Comparison of ENCODE assay signal across 8 cellular contexts in genomic region chr14:24160850-24161804, GRCh38. TPM values are rescaled to one million over a fixed set of nuclear protein-coding genes. Genes with fewer than 3 reads are reported as not detected.
A peak's percentile ranks its signal among the peaks of the same experiment; 100 is the strongest.
DNase-seq lines count a peak whose midpoint lies in the region; ATAC-seq, FAIRE-seq and TF ChIP-seq lines count a peak whose summit lies in the region.

TSS of gene IRF9 (plus strand) at chr14:24161265. CDS start at chr14:24162145, 880 bp downstream.

- peak; percentile 86 to 98 (median 93) for TF ChIP-seq CTCF in heart left ventricle (IDR thresholded peaks at IDR 0.05)
- peak; percentile 90 to 99 (median 99) for TF ChIP-seq CTCF in upper lobe of left lung (IDR thresholded peaks at IDR 0.05)

- no peaks in the 10 kb centered on the region for H3K27me3 Mint-ChIP-seq in T-cell

- H3K4me1 Mint-ChIP-seq in T-cell, result peaks cover 54 to 58% (median 55%) of the 10 kb centered on the region in 3 donors

- WGBS in adipose tissue, 3 donors, result 0% methylated on average over 12 of the region's 12 CpGs
- WGBS in heart left ventricle, 4 donors, result 0 to 4% (median 2%) methylated on average over 11 to 12 of the region's 12 CpGs
- 0% methylated on average over 8 to 12 of the region's 12 CpGs for WGBS in upper lobe of left lung, 2 donors

- DNase-seq in GM12892 (ENCODE audit: insufficient read length) (peak; percentile 94), NCI-H1436 treated with DMSO at 0.1 percent for 48 hours (lab: John Stamatoyannopoulos, UW) (peak; percentile 74), T-cell (peak; percentile 90 to 98 (median 96)), heart left ventricle (peak; percentile 95 to 97 (median 96)), posterior cingulate gyrus (peak; percentile 92 to 99 (median 97)), upper lobe of left lung (peak; percentile 92 to 98)

- H3K9me3 ChIP-seq in heart left ventricle (no peaks in the 10 kb centered on the region), upper lobe of left lung (no peaks in the 10 kb centered on the region)

- CTCF ChIA-PET in T-cell (lab: Charles Lee), result interaction anchor here (0.6 to 2.0 kb wide), 22 partner anchors 9 to 149 kb away, joined by 3 to 30 read pairs (median 4); partner anchors contain the start of genes DCAF11 (in 2 of the 2), NRL (in 2 of the 2), RNF31 (in 2 of the 2) and EMC9 (in 1 of the 2)

- H3K4me3 Mint-ChIP-seq in T-cell, result peak within 1 kb of the TSS; percentile 92 to 94 (median 92)

- H3K36me3 ChIP-seq in heart left ventricle (peaks cover 5 to 90% (median 76%) of the 10 kb centered on the region in 9 donors), upper lobe of left lung (peaks cover 48 to 75% (median 65%) of the 10 kb centered on the region in 4 donors)

- peak; percentile 99 for TF ChIP-seq POLR2A in GM12892 (IDR thresholded peaks at IDR 0.05; ENCODE audit: low read depth, low read length)
- TF ChIP-seq POLR2A in heart left ventricle (IDR thresholded peaks at IDR 0.05), result peak in 1 of 2 donors; percentile 59
- peak in 3 of 4 donors; percentile 61 to 87 (median 70) for TF ChIP-seq POLR2A in upper lobe of left lung (IDR thresholded peaks at IDR 0.05)

- no peaks in the 10 kb centered on the region for H3K9me3 Mint-ChIP-seq in T-cell

- intact Hi-C loops in heart left ventricle (cut with DNase I) (loop anchor here in 6 of 10 donors (1.0 to 10.0 kb wide), 8 partner anchors 14 to 146 kb away; partner anchors contain the start of genes DCAF11 (in 3 of the 6), NRL (in 3 of the 6), IPO4 (in 1 of the 6) and RNF31 (in 1 of the 6)), posterior cingulate gyrus (cut with DNase I) (loop anchor here (1.0 to 2.0 kb wide), 3 partner anchors 14 to 47 kb away; partner anchors contain the start of genes DCAF11, IPO4, NRL and PSME2)

- peak; percentile 79 for ATAC-seq in HG02852 (IDR thresholded peaks at IDR 0.05; ENCODE audit: unreplicated experiment)
- ATAC-seq in T-cell (replicated peaks in 1 of 4), result peak; percentile 89 to 90 (median 90)
- peak; percentile 88 to 95 (median 94) for ATAC-seq in heart left ventricle
- ATAC-seq in upper lobe of left lung (ENCODE audit: low FRiP score in 2 of 2), result peak; percentile 95 to 96

- peaks cover 0 to 54% (median 22%) of the 10 kb centered on the region in 12 donors for H3K4me1 ChIP-seq in heart left ventricle
- peaks cover 30 to 52% (median 31%) of the 10 kb centered on the region in 4 donors for H3K4me1 ChIP-seq in upper lobe of left lung

- peak within 1 kb of the TSS; percentile 79 for H3K27ac ChIP-seq in adipose tissue (ENCODE audit: low read depth, low read length)
- H3K27ac ChIP-seq in heart left ventricle, result peak within 1 kb of the TSS; percentile 82 to 100 (median 97)
- H3K27ac ChIP-seq in upper lobe of left lung, result peak within 1 kb of the TSS; percentile 89 to 99 (median 90)

- peak in 3 of 4 donors; percentile 19 to 97 (median 71) for TF ChIP-seq EP300 in upper lobe of left lung (IDR thresholded peaks at IDR 0.05)

- peak within 1 kb of the TSS; percentile 98 to 99 for H3K27ac Mint-ChIP-seq in T-cell

- POLR2A ChIA-PET in T-cell (lab: Charles Lee), result interaction anchor here (0.6 to 1.6 kb wide), 13 partner anchors 10 to 81 kb away, joined by 3 to 9 read pairs (median 3); partner anchors contain the start of genes DCAF11 (in 1 of the 2), EMC9 (in 1 of the 2), IPO4 (in 1 of the 2) and NRL (in 1 of the 2)

- peak; percentile 97 for FAIRE-seq in GM12892 (lab: Jason Lieb, UNC)

- H3K27me3 ChIP-seq in heart left ventricle (no peaks in the 10 kb centered on the region), upper lobe of left lung (no peaks in the 10 kb centered on the region)

- H3K4me3 ChIP-seq in heart left ventricle (peak within 1 kb of the TSS; percentile 36 to 85 (median 72)), upper lobe of left lung (peak within 1 kb of the TSS; percentile 49 to 84 (median 70))

- H3K36me3 Mint-ChIP-seq in T-cell, result peaks cover 54% of the 10 kb centered on the region

RNA-seq across cellular contexts. Expression of gene IRF9, which starts in this region (rescaled TPM):
- 147 TPM for polyA plus RNA-seq in GM12892 (2012; ENCODE audit: missing spikeins)
- total RNA-seq in T-cell, result 100 to 1,000 TPM; 201 to 285 (median 215) TPM
- polyA plus RNA-seq in adipose tissue, result 10 to 100 TPM; 36.3 to 79.1 (median 42.5) TPM
- total RNA-seq in heart left ventricle, result 100 to 1,000 TPM in 1 of 9 donors, 10 to 100 TPM in 8; 23.4 to 169 (median 29.8) TPM
- 10 to 100 TPM; 26.6 to 30.4 TPM for polyA plus RNA-seq in heart left ventricle
- 100 to 1,000 TPM in 3 of 6 donors, 10 to 100 TPM in 3; 78.2 to 192 (median 107) TPM for total RNA-seq in upper lobe of left lung

Comparison
In these comparisons a context has a peak if more than half of its experiments do, and no peak if none do; other contexts are left out.
1. Peak in every context shown above with its lines: DNase-seq, ATAC-seq, H3K4me3 ChIP-seq and H3K27ac ChIP-seq.